In the genomic region with DNA sequence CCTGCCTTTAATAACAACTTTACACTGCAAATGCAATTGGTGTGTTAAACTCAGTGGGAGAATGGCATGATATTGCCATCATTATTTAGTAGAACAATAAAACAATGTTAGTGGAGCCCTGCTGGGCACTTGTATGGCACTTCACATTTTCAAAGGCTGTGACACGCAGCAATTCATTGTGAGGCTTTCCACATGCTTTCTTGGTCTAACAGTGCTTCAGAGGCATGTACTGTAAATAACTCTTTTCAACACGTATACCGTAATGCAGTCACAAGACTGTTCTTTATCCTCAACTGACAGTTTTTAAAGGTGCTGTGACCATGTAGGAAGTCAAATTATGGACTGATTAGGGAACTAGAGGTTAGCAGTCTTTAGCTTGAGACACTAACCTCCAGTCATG, we compare ENCODE assay signal across 32 cellular contexts.
A peak's percentile ranks its signal among the peaks of the same experiment; 100 is the strongest.
DNase-seq lines count a peak whose midpoint lies in the region; ATAC-seq, FAIRE-seq and TF ChIP-seq lines count a peak whose summit lies in the region.
"Had no signal": no experiment of that assay in that cellular context is flagged by ENCODE, and none has a peak within 500 bp of the region (broad histone marks: within the 10 kb centered on the region; RNA-seq: fewer than 3 reads in every experiment).

No MANE protein-coding gene starts in this region.

- no TSS peak for BruUV-seq in K562 (replicated peaks; lab: Mats Ljungman, UMichigan)

- H3K9ac ChIP-seq in K562 (ENCODE audit: insufficient read depth in 1 of 2, low read depth in 2 of 2, low read length in 2 of 2): no peak overlapping the region
- H3K9ac ChIP-seq: SK-N-SH had no signal

- H3K9me1 ChIP-seq in K562 (ENCODE audit: control insufficient read depth, insufficient read depth, low read length): no peaks in the 10 kb centered on the region

- H3K27ac ChIP-seq in K562 (ENCODE audit: extremely low read depth, low read depth, low read length): no peak overlapping the region
- H3K27ac ChIP-seq: ascending aorta, esophagus squamous epithelium, stomach, tibial artery, VCaP had no signal

- CTCF ChIA-PET in K562 (lab: Yijun Ruan, JAX; ENCODE audit: low intra/inter-chr PET ratio): no interaction called here
- CTCF ChIA-PET in activated CD8-positive, alpha-beta T cell treated with anti-CD3 and anti-CD28 coated beads for 36 hours (lab: Charles Lee): no interaction called here

- DNase-seq in DMS153 (lab: John Stamatoyannopoulos, UW) (peak; percentile 5), NCI-H128 (lab: John Stamatoyannopoulos, UW; ENCODE audit: unreplicated experiment) (peak; percentile 69), NCI-H2227 (lab: John Stamatoyannopoulos, UW; ENCODE audit: unreplicated experiment) (peak; percentile 69), K562 (ENCODE audit: extremely low read depth in 1 of 4, low spot score in 3 of 4) (no peak), H54 (ENCODE audit: insufficient read length, low spot score) (no peak)
- no peak for DNase-seq in activated CD8-positive, alpha-beta T cell treated with anti-CD3 and anti-CD28 coated beads for 36 hours
- DNase-seq: ACHN; activated CD4-positive, alpha-beta T cell treated with anti-CD3 and anti-CD28 coated beads for 48 hours; activated gamma-delta T cell; activated naive CD8-positive, alpha-beta T cell treated with anti-CD3 and anti-CD28 coated beads, Interleukin-2, amount 10 ng/mL, durations not matched to agents 7 days and 5 days; activated T-cell treated with anti-CD3 and anti-CD28 coated beads, Interleukin-2, amount 50 U/mL, for 1 hour; BE2C; dermis blood vessel endothelial cell; esophagus squamous epithelium; HFFc6; KG1; kidney glomerular epithelial cell; MM.1S; NCI-H1694; NCI-H526; SK-N-SH; small intestine; stomach; tibial artery had no signal

- FAIRE-seq in K562 (lab: Jason Lieb, UNC): no peak
- FAIRE-seq in H54 (lab: Jason Lieb, UNC): no peak
- FAIRE-seq: frontal cortex, HTR-8/SVneo, small intestine had no signal

- H3K27me3 Mint-ChIP-seq in activated CD8-positive, alpha-beta T cell treated with anti-CD3 and anti-CD28 coated beads for 36 hours: peaks cover 6% of the 10 kb centered on the region

- no peak overlapping the region for H3K4me3 ChIP-seq in K562
- H3K4me3 ChIP-seq: ascending aorta, esophagus squamous epithelium, lung, stomach, tibial artery had no signal

- no peak overlapping the region for H2AFZ ChIP-seq in K562 (ENCODE audit: low read depth, low read length)

- no peaks in the 10 kb centered on the region for H3K36me3 Mint-ChIP-seq in activated CD8-positive, alpha-beta T cell treated with anti-CD3 and anti-CD28 coated beads for 36 hours (ENCODE audit: low read depth)
- H3K36me3 Mint-ChIP-seq: activated naive CD8-positive, alpha-beta T cell treated with anti-CD3 and anti-CD28 coated beads, Interleukin-2, amount 10 ng/mL, durations not matched to agents 7 days and 5 days; natural killer cell treated with Interleukin-12 subunit alpha and Interleukin-12 subunit beta and Interleukin-15 and Interleukin-18, amount 100 ng/mL, for 72 hours had no signal

- no peaks in the 10 kb centered on the region for H3K9me3 Mint-ChIP-seq in activated CD8-positive, alpha-beta T cell treated with anti-CD3 and anti-CD28 coated beads for 36 hours
- H3K9me3 Mint-ChIP-seq: activated naive CD8-positive, alpha-beta T cell treated with anti-CD3 and anti-CD28 coated beads, Interleukin-2, amount 10 ng/mL, durations not matched to agents 7 days and 5 days; central memory CD8-positive, alpha-beta T cell; HFFc6; natural killer cell treated with Interleukin-12 subunit alpha and Interleukin-12 subunit beta and Interleukin-15 and Interleukin-18, amount 100 ng/mL, for 72 hours had no signal

- 2% methylated on average over 3 of the region's 3 CpGs for WGBS in K562 (ENCODE audit: insufficient coverage, low coverage, missing lambda C conversion rate)

- no peaks in the 10 kb centered on the region for H3K4me1 Mint-ChIP-seq in activated CD8-positive, alpha-beta T cell treated with anti-CD3 and anti-CD28 coated beads for 36 hours (ENCODE audit: low read depth)
- H3K4me1 Mint-ChIP-seq: activated naive CD8-positive, alpha-beta T cell treated with anti-CD3 and anti-CD28 coated beads, Interleukin-2, amount 10 ng/mL, durations not matched to agents 7 days and 5 days; central memory CD8-positive, alpha-beta T cell had no signal

- no peaks in the 10 kb centered on the region for H4K20me1 ChIP-seq in K562 (replicated peaks; ENCODE audit: control insufficient read depth, insufficient read depth, low read length)

- H3K4me2 ChIP-seq in K562 (ENCODE audit: insufficient read depth, low read length): no peak overlapping the region
- H3K4me2 ChIP-seq: SK-N-SH had no signal

- peaks cover 0 to 8% of the 10 kb centered on the region in 2 experiments; a peak in 3 of 5 replicates for H3K4me1 ChIP-seq in K562 (replicated peaks in 1 of 2; ENCODE audit: control insufficient read depth in 2 of 2, insufficient read depth in 2 of 2, low read length in 2 of 2)
- H3K4me1 ChIP-seq: BE2C had no signal

- TF ChIP-seq EP300 in K562 (IDR thresholded peaks at IDR 0.05; ENCODE audit: low read length): no peak

- no peak for TF ChIP-seq RAD21 in K562 (CRISPR knock-in tag; conservative IDR thresholded peaks at IDR 0.05 in 1 of 2, IDR thresholded peaks at IDR 0.05 in 1 of 2)

- H3K36me3 ChIP-seq in K562 (ENCODE audit: control insufficient read depth, insufficient read depth, low read length): no peaks in the 10 kb centered on the region
- H3K36me3 ChIP-seq: ascending aorta, BE2C, esophagus squamous epithelium, stomach, tibial artery had no signal

- H3K27me3 ChIP-seq in K562 (ENCODE audit: control insufficient read depth in 2 of 2, insufficient read depth in 2 of 2, low read length in 2 of 2): peaks cover 5 to 15% of the 10 kb centered on the region in 2 experiments; a peak in 4 of 5 replicates
- H3K27me3 ChIP-seq: ascending aorta, BE2C, esophagus squamous epithelium, stomach, tibial artery had no signal

- no peak for ATAC-seq in K562
- ATAC-seq in GM18861 (IDR thresholded peaks at IDR 0.05; ENCODE audit: unreplicated experiment): no peak
- no peak for ATAC-seq in activated CD8-positive, alpha-beta T cell treated with anti-CD3 and anti-CD28 coated beads for 36 hours
- ATAC-seq: natural killer cell treated with Interleukin-12 subunit alpha and Interleukin-12 subunit beta and Interleukin-15 and Interleukin-18, amount 100 ng/mL, for 72 hours had no signal

- H3K27ac Mint-ChIP-seq in activated CD8-positive, alpha-beta T cell treated with anti-CD3 and anti-CD28 coated beads for 36 hours: no peak overlapping the region
- H3K27ac Mint-ChIP-seq: activated naive CD8-positive, alpha-beta T cell treated with anti-CD3 and anti-CD28 coated beads, Interleukin-2, amount 10 ng/mL, durations not matched to agents 7 days and 5 days; HFFc6; natural killer cell treated with Interleukin-12 subunit alpha and Interleukin-12 subunit beta and Interleukin-15 and Interleukin-18, amount 100 ng/mL, for 72 hours had no signal

- no peak for TF ChIP-seq CTCF in K562 (IDR thresholded peaks at IDR 0.05 in 2 of 3, conservative IDR thresholded peaks at IDR 0.05 in 1 of 3; ENCODE audit: insufficient read depth in 2 of 3, low read depth in 1 of 3, low read length in 3 of 3)
- no peak for TF ChIP-seq CTCF in activated CD8-positive, alpha-beta T cell treated with anti-CD3 and anti-CD28 coated beads for 36 hours (IDR thresholded peaks at IDR 0.05)

- in situ Hi-C loops in K562 (cut with MboI): no loop called here

- H3K9me3 ChIP-seq in K562 (replicated peaks; ENCODE audit: control insufficient read depth, insufficient read depth, low read depth, low read length): no peaks in the 10 kb centered on the region
- H3K9me3 ChIP-seq: ascending aorta, BE2C, esophagus squamous epithelium, SK-N-SH, stomach, tibial artery had no signal

- intact Hi-C loops in K562 (cut with micrococcal nuclease): no loop called here
- intact Hi-C loops in activated CD8-positive, alpha-beta T cell treated with anti-CD3 and anti-CD28 coated beads for 36 hours (cut with micrococcal nuclease): no loop called here

- H3K79me2 ChIP-seq in K562 (ENCODE audit: control insufficient read depth, insufficient read depth, low read length): no peaks in the 10 kb centered on the region

- TF ChIP-seq POLR2A in K562 (conservative IDR thresholded peaks at IDR 0.05): no peak
- TF ChIP-seq POLR2A in H54 (IDR thresholded peaks at IDR 0.05; ENCODE audit: low read depth, low read length): no peak

- POLR2A ChIA-PET in K562 (lab: Yijun Ruan, JAX): no interaction called here
- POLR2A ChIA-PET in activated CD8-positive, alpha-beta T cell treated with anti-CD3 and anti-CD28 coated beads for 36 hours (lab: Charles Lee): no interaction called here

- no peak overlapping the region for H3K4me3 Mint-ChIP-seq in activated CD8-positive, alpha-beta T cell treated with anti-CD3 and anti-CD28 coated beads for 36 hours
- H3K4me3 Mint-ChIP-seq: activated naive CD8-positive, alpha-beta T cell treated with anti-CD3 and anti-CD28 coated beads, Interleukin-2, amount 10 ng/mL, durations not matched to agents 7 days and 5 days; central memory CD8-positive, alpha-beta T cell; HFFc6; natural killer cell treated with Interleukin-12 subunit alpha and Interleukin-12 subunit beta and Interleukin-15 and Interleukin-18, amount 100 ng/mL, for 72 hours had no signal

TF ChIP-seq in K562, 482 proteins besides CTCF, POLR2A, EP300 and RAD21 (continues in another document):
- TF ChIP-seq, protein P1, sequence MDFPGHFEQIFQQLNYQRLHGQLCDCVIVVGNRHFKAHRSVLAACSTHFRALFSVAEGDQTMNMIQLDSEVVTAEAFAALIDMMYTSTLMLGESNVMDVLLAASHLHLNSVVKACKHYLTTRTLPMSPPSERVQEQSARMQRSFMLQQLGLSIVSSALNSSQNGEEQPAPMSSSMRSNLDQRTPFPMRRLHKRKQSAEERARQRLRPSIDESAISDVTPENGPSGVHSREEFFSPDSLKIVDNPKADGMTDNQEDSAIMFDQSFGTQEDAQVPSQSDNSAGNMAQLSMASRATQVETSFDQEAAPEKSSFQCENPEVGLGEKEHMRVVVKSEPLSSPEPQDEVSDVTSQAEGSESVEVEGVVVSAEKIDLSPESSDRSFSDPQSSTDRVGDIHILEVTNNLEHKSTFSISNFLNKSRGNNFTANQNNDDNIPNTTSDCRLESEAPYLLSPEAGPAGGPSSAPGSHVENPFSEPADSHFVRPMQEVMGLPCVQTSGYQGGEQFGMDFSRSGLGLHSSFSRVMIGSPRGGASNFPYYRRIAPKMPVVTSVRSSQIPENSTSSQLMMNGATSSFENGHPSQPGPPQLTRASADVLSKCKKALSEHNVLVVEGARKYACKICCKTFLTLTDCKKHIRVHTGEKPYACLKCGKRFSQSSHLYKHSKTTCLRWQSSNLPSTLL (IDR thresholded peaks at IDR 0.05): no peak
- no peak for TF ChIP-seq PHTF2 (CRISPR knock-in tag; IDR thresholded peaks at IDR 0.05)

Comparison
In these comparisons a context has a peak if more than half of its experiments do, and no peak if none do; other contexts are left out.
1. DNase-seq: peak in DMS153 (single experiment), NCI-H128 (single experiment) and NCI-H2227 (single experiment); none in K562 (0 of 4), activated CD8-positive, alpha-beta T cell treated with anti-CD3 and anti-CD28 coated beads for 36 hours (single experiment) and H54 (single experiment).